In genomic region chr6:160116411-160116810, GRCh38 we compare ENCODE assay signal across 24 cellular contexts. TPM values are rescaled to one million over a fixed set of nuclear protein-coding genes. Genes with fewer than 3 reads are reported as not detected.
"Had no signal": no experiment of that assay in that cellular context is flagged by ENCODE, and none has a peak within 500 bp of the region (broad histone marks: within the 10 kb centered on the region; RNA-seq: fewer than 3 reads in every experiment).

No MANE protein-coding gene starts in this region.

- H3K4me3 Mint-ChIP-seq: memory B cell; nephron; neural progenitor cell; stimulated activated naive B cell treated with anti-CD40 and anti-IgM and Interleukin-4, amounts not matched to agents 10 μg/mL and 1 μg/mL and 100 μg/mL, for 72 hours; stimulated activated naive CD8-positive, alpha-beta T cell treated with anti-CD3 and anti-CD28 coated beads, Interleukin-15, Interleukin-2, amounts not matched to agents 100 ng/mL and 50 ng/mL, for 24 hours had no signal

- H3K27ac ChIP-seq: coronary artery, esophagus squamous epithelium, heart right ventricle, neural progenitor cell, prostate gland, right atrium auricular region, sigmoid colon, thoracic aorta, tibial nerve, upper lobe of left lung, uterus had no signal

- H3K4me1 ChIP-seq: esophagus squamous epithelium, heart right ventricle, prostate gland, right atrium auricular region, sigmoid colon, upper lobe of left lung, uterus had no signal

- H3K4me3 ChIP-seq: coronary artery, esophagus squamous epithelium, heart right ventricle, lung, neural progenitor cell, prostate gland, right atrium auricular region, sigmoid colon, thoracic aorta, tibial nerve, upper lobe of left lung, uterus had no signal

- H3K27me3 Mint-ChIP-seq: memory B cell; stimulated activated naive B cell treated with anti-CD40 and anti-IgM and Interleukin-4, amounts not matched to agents 10 μg/mL and 1 μg/mL and 100 μg/mL, for 72 hours; stimulated activated naive CD8-positive, alpha-beta T cell treated with anti-CD3 and anti-CD28 coated beads, Interleukin-15, Interleukin-2, amounts not matched to agents 100 ng/mL and 50 ng/mL, for 24 hours had no signal

- ATAC-seq: left ventricle myocardium superior; stimulated activated naive B cell treated with anti-CD40 and anti-IgM and Interleukin-4, amounts not matched to agents 10 μg/mL and 1 μg/mL and 100 μg/mL, for 72 hours had no signal

- H3K36me3 ChIP-seq: neural progenitor cell, prostate gland, sigmoid colon, thoracic aorta, uterus had no signal

- H3K4me1 Mint-ChIP-seq: memory B cell; nephron; stimulated activated naive B cell treated with anti-CD40 and anti-IgM and Interleukin-4, amounts not matched to agents 10 μg/mL and 1 μg/mL and 100 μg/mL, for 72 hours had no signal

- H3K9me3 Mint-ChIP-seq: memory B cell, nephron had no signal

- H3K27me3 ChIP-seq: esophagus squamous epithelium, heart right ventricle, neural progenitor cell, right atrium auricular region, sigmoid colon, tibial nerve, upper lobe of left lung, uterus had no signal

- H3K9me3 ChIP-seq: esophagus squamous epithelium, prostate gland, right atrium auricular region, sigmoid colon, thoracic aorta, upper lobe of left lung, uterus had no signal

- H3K27ac Mint-ChIP-seq: memory B cell; nephron; neural progenitor cell; stimulated activated naive B cell treated with anti-CD40 and anti-IgM and Interleukin-4, amounts not matched to agents 10 μg/mL and 1 μg/mL and 100 μg/mL, for 72 hours; stimulated activated naive CD8-positive, alpha-beta T cell treated with anti-CD3 and anti-CD28 coated beads, Interleukin-15, Interleukin-2, amounts not matched to agents 100 ng/mL and 50 ng/mL, for 24 hours had no signal

- DNase-seq: dermis blood vessel endothelial cell; effector memory CD4-positive, alpha-beta T cell; esophagus squamous epithelium; glutamatergic neuron; heart right ventricle; hippocampal formation; kidney glomerular epithelial cell; left ventricle myocardium superior; sigmoid colon; stimulated activated CD4-positive, alpha-beta T cell treated with anti-CD3 and anti-CD28 coated beads, Interleukin-4, amount 100 ng/mL, for 4 hours; stimulated activated naive B cell treated with anti-CD40 and anti-IgM and Interleukin-4, amounts not matched to agents 10 μg/mL and 1 μg/mL and 100 μg/mL, for 72 hours; upper lobe of left lung; uterus had no signal

RNA-seq across cellular contexts. Expression of gene SLC22A1, which starts 5.2 kb away (rescaled TPM):
- total RNA-seq: endothelial cell of umbilical vein, right atrium auricular region had no signal
